1 cellular context compared by ENCODE assay signal in the genomic region with DNA sequence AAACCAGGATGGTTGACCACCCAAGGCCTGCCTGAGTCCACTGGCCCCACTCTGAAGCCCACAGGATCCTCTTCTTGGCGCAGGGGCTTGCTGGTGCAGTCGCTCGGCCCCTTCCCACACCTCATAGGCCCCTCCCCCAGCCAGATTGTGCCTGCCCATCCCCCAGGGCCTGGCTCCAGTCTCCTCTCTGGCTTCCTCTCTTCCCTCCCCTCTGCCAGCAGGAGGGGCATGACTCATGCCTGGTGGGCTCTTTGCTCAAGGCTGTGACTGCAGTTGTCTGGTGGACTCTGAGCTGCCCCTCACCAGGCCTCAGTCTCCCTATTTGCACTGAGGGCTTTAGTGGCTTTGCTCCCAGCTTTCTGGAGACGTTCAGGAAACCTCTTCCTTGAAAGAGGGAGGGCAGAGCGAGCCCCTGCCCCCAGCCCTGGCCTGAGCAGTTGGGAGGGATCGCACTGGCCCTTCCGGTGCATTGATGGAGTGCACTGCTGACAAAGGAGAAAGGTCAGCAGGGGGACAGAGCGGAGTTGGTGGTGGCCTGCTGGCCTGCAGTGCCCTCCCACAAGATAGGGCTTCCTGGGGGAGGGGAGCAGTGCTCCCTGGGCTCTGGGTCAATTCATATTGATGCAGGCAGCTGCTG.
TF ChIP-seq lines count a peak whose summit lies in the region.

No MANE protein-coding gene starts in this region.

TF ChIP-seq in HepG2, 621 proteins besides CTCF, POLR2A, EP300 and RAD21 (continued from another document and continues in another):
- TF ChIP-seq, protein P1, sequence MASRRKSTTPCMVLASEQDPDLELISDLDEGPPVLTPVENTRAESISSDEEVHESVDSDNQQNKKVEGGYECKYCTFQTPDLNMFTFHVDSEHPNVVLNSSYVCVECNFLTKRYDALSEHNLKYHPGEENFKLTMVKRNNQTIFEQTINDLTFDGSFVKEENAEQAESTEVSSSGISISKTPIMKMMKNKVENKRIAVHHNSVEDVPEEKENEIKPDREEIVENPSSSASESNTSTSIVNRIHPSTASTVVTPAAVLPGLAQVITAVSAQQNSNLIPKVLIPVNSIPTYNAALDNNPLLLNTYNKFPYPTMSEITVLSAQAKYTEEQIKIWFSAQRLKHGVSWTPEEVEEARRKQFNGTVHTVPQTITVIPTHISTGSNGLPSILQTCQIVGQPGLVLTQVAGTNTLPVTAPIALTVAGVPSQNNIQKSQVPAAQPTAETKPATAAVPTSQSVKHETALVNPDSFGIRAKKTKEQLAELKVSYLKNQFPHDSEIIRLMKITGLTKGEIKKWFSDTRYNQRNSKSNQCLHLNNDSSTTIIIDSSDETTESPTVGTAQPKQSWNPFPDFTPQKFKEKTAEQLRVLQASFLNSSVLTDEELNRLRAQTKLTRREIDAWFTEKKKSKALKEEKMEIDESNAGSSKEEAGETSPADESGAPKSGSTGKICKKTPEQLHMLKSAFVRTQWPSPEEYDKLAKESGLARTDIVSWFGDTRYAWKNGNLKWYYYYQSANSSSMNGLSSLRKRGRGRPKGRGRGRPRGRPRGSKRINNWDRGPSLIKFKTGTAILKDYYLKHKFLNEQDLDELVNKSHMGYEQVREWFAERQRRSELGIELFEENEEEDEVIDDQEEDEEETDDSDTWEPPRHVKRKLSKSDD (CRISPR knock-in tag; IDR thresholded peaks at IDR 0.05; ENCODE audit: low read depth) = no peak
- TF ChIP-seq ZBTB21 (CRISPR knock-in tag; IDR thresholded peaks at IDR 0.05) (no peak), JUND (CRISPR knock-in tag; IDR thresholded peaks at IDR 0.05) (peak; percentile 72; the same call in 1 of the 2 replicates), ZFP1 (CRISPR knock-in tag; IDR thresholded peaks at IDR 0.05) (no peak), ZFP90 (CRISPR knock-in tag; IDR thresholded peaks at IDR 0.05; ENCODE audit: borderline replicate concordance) (no peak), MTF2 (CRISPR knock-in tag; IDR thresholded peaks at IDR 0.05; ENCODE audit: borderline replicate concordance) (no peak), ZC3H4 (CRISPR knock-in tag; IDR thresholded peaks at IDR 0.05; ENCODE audit: borderline replicate concordance) (no peak), ZNF558 (CRISPR knock-in tag; IDR thresholded peaks at IDR 0.05; ENCODE audit: borderline replicate concordance) (no peak), ZNF24 (IDR thresholded peaks at IDR 0.05) (no peak), YEATS2 (CRISPR knock-in tag; IDR thresholded peaks at IDR 0.05; ENCODE audit: borderline replicate concordance) (peak; percentile 24; the same call in 1 of the 2 replicates), ZFX (CRISPR knock-in tag; IDR thresholded peaks at IDR 0.05; ENCODE audit: low read depth) (0 out of 2 replicates have a peak, but pooled peaks have one; percentile 41), ZSCAN25 (CRISPR knock-in tag; IDR thresholded peaks at IDR 0.05) (peak; percentile 73), ZNF557 (CRISPR knock-in tag; IDR thresholded peaks at IDR 0.05) (no peak), NFKB2 (CRISPR knock-in tag; IDR thresholded peaks at IDR 0.05; ENCODE audit: borderline replicate concordance) (no peak), JARID2 (CRISPR knock-in tag; IDR thresholded peaks at IDR 0.05; ENCODE audit: insufficient replicate concordance) (no peak), ETV6 (CRISPR knock-in tag; conservative IDR thresholded peaks at IDR 0.05) (no peak), ZEB1 (IDR thresholded peaks at IDR 0.05; ENCODE audit: insufficient replicate concordance, low read depth) (no peak), NFYB (CRISPR knock-in tag; IDR thresholded peaks at IDR 0.05) (no peak), ZNF550 (CRISPR knock-in tag; IDR thresholded peaks at IDR 0.05; ENCODE audit: borderline replicate concordance) (no peak), GLI4 (CRISPR knock-in tag; IDR thresholded peaks at IDR 0.05; ENCODE audit: borderline replicate concordance) (no peak), ZNF652 (CRISPR knock-in tag; IDR thresholded peaks at IDR 0.05; ENCODE audit: borderline replicate concordance, low read depth) (no peak), DNMT3B (CRISPR knock-in tag; conservative IDR thresholded peaks at IDR 0.05) (no peak), CEBPB (IDR thresholded peaks at IDR 0.05; ENCODE audit: borderline replicate concordance, low read depth, low read length) (no peak), GABPB1 (CRISPR knock-in tag; IDR thresholded peaks at IDR 0.05) (peak; percentile 61; the same call in 1 of the 2 replicates), ZBTB3 (CRISPR knock-in tag; IDR thresholded peaks at IDR 0.05; ENCODE audit: borderline replicate concordance, low read depth) (no peak), NCOR1 (IDR thresholded peaks at IDR 0.05; ENCODE audit: borderline replicate concordance, low read length) (no peak), ZNF317 (CRISPR knock-in tag; IDR thresholded peaks at IDR 0.05) (peak; percentile 74), KLF6 (CRISPR knock-in tag; IDR thresholded peaks at IDR 0.05) (no peak)
- TF ChIP-seq, protein P2, sequence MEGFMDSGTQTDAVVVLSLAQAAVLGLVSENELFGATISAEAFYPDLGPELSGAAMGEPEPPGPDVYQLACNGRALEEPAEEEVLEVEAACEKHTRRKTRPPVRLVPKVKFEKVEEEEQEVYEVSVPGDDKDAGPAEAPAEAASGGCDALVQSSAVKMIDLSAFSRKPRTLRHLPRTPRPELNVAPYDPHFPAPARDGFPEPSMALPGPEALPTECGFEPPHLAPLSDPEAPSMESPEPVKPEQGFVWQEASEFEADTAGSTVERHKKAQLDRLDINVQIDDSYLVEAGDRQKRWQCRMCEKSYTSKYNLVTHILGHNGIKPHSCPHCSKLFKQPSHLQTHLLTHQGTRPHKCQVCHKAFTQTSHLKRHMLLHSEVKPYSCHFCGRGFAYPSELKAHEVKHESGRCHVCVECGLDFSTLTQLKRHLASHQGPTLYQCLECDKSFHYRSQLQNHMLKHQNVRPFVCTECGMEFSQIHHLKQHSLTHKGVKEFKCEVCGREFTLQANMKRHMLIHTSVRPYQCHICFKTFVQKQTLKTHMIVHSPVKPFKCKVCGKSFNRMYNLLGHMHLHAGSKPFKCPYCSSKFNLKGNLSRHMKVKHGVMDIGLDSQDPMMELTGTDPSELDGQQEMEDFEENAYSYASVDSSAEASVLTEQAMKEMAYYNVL (CRISPR knock-in tag; IDR thresholded peaks at IDR 0.05; ENCODE audit: borderline replicate concordance) = 0 out of 2 replicates have a peak, but pooled peaks have one; percentile 16
- TF ChIP-seq, protein P3, sequence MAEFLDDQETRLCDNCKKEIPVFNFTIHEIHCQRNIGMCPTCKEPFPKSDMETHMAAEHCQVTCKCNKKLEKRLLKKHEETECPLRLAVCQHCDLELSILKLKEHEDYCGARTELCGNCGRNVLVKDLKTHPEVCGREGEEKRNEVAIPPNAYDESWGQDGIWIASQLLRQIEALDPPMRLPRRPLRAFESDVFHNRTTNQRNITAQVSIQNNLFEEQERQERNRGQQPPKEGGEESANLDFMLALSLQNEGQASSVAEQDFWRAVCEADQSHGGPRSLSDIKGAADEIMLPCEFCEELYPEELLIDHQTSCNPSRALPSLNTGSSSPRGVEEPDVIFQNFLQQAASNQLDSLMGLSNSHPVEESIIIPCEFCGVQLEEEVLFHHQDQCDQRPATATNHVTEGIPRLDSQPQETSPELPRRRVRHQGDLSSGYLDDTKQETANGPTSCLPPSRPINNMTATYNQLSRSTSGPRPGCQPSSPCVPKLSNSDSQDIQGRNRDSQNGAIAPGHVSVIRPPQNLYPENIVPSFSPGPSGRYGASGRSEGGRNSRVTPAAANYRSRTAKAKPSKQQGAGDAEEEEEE (CRISPR knock-in tag; IDR thresholded peaks at IDR 0.05; ENCODE audit: borderline replicate concordance) = no peak
- TF ChIP-seq, protein P4, sequence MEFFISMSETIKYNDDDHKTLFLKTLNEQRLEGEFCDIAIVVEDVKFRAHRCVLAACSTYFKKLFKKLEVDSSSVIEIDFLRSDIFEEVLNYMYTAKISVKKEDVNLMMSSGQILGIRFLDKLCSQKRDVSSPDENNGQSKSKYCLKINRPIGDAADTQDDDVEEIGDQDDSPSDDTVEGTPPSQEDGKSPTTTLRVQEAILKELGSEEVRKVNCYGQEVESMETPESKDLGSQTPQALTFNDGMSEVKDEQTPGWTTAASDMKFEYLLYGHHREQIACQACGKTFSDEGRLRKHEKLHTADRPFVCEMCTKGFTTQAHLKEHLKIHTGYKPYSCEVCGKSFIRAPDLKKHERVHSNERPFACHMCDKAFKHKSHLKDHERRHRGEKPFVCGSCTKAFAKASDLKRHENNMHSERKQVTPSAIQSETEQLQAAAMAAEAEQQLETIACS (CRISPR knock-in tag; IDR thresholded peaks at IDR 0.05) = no peak
- TF ChIP-seq, protein P5, sequence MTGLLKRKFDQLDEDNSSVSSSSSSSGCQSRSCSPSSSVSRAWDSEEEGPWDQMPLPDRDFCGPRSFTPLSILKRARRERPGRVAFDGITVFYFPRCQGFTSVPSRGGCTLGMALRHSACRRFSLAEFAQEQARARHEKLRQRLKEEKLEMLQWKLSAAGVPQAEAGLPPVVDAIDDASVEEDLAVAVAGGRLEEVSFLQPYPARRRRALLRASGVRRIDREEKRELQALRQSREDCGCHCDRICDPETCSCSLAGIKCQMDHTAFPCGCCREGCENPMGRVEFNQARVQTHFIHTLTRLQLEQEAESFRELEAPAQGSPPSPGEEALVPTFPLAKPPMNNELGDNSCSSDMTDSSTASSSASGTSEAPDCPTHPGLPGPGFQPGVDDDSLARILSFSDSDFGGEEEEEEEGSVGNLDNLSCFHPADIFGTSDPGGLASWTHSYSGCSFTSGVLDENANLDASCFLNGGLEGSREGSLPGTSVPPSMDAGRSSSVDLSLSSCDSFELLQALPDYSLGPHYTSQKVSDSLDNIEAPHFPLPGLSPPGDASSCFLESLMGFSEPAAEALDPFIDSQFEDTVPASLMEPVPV (CRISPR knock-in tag; IDR thresholded peaks at IDR 0.05) = no peak
- TF ChIP-seq, protein P6, sequence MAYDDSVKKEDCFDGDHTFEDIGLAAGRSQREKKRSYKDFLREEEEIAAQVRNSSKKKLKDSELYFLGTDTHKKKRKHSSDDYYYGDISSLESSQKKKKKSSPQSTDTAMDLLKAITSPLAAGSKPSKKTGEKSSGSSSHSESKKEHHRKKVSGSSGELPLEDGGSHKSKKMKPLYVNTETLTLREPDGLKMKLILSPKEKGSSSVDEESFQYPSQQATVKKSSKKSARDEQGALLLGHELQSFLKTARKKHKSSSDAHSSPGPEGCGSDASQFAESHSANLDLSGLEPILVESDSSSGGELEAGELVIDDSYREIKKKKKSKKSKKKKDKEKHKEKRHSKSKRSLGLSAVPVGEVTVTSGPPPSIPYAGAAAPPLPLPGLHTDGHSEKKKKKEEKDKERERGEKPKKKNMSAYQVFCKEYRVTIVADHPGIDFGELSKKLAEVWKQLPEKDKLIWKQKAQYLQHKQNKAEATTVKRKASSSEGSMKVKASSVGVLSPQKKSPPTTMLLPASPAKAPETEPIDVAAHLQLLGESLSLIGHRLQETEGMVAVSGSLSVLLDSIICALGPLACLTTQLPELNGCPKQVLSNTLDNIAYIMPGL (CRISPR knock-in tag; IDR thresholded peaks at IDR 0.05; ENCODE audit: borderline replicate concordance in 1 of 2, low read depth in 1 of 2) = no peak
- TF ChIP-seq, protein P7, sequence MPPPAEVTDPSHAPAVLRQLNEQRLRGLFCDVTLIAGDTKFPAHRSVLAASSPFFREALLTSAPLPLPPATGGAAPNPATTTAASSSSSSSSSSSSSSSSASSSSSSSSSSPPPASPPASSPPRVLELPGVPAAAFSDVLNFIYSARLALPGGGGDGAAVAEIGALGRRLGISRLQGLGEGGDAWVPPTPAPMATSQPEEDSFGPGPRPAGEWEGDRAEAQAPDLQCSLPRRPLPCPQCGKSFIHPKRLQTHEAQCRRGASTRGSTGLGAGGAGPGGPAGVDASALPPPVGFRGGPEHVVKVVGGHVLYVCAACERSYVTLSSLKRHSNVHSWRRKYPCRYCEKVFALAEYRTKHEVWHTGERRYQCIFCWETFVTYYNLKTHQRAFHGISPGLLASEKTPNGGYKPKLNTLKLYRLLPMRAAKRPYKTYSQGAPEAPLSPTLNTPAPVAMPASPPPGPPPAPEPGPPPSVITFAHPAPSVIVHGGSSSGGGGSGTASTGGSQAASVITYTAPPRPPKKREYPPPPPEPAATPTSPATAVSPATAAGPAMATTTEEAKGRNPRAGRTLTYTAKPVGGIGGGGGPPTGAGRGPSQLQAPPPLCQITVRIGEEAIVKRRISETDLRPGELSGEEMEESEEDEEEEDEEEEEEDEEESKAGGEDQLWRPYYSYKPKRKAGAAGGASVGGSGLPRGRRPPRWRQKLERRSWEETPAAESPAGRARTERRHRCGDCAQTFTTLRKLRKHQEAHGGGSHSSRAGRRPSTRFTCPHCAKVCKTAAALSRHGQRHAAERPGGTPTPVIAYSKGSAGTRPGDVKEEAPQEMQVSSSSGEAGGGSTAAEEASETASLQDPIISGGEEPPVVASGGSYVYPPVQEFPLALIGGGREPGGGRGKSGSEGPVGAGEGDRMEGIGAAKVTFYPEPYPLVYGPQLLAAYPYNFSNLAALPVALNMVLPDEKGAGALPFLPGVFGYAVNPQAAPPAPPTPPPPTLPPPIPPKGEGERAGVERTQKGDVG (CRISPR knock-in tag; IDR thresholded peaks at IDR 0.05; ENCODE audit: borderline replicate concordance) = no peak
- TF ChIP-seq, protein P8, sequence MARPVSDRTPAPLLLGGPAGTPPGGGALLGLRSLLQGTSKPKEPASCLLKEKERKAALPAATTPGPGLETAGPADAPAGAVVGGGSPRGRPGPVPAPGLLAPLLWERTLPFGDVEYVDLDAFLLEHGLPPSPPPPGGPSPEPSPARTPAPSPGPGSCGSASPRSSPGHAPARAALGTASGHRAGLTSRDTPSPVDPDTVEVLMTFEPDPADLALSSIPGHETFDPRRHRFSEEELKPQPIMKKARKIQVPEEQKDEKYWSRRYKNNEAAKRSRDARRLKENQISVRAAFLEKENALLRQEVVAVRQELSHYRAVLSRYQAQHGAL (CRISPR knock-in tag; IDR thresholded peaks at IDR 0.05; ENCODE audit: not compliant biosample characterization) = no peak
- TF ChIP-seq, protein P9, sequence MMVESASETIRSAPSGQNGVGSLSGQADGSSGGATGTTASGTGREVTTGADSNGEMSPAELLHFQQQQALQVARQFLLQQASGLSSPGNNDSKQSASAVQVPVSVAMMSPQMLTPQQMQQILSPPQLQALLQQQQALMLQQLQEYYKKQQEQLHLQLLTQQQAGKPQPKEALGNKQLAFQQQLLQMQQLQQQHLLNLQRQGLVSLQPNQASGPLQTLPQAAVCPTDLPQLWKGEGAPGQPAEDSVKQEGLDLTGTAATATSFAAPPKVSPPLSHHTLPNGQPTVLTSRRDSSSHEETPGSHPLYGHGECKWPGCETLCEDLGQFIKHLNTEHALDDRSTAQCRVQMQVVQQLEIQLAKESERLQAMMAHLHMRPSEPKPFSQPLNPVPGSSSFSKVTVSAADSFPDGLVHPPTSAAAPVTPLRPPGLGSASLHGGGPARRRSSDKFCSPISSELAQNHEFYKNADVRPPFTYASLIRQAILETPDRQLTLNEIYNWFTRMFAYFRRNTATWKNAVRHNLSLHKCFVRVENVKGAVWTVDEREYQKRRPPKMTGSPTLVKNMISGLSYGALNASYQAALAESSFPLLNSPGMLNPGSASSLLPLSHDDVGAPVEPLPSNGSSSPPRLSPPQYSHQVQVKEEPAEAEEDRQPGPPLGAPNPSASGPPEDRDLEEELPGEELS (CRISPR knock-in tag; IDR thresholded peaks at IDR 0.05) = peak; percentile 29; the same call in 1 of the 2 replicates
- TF ChIP-seq, protein P10, sequence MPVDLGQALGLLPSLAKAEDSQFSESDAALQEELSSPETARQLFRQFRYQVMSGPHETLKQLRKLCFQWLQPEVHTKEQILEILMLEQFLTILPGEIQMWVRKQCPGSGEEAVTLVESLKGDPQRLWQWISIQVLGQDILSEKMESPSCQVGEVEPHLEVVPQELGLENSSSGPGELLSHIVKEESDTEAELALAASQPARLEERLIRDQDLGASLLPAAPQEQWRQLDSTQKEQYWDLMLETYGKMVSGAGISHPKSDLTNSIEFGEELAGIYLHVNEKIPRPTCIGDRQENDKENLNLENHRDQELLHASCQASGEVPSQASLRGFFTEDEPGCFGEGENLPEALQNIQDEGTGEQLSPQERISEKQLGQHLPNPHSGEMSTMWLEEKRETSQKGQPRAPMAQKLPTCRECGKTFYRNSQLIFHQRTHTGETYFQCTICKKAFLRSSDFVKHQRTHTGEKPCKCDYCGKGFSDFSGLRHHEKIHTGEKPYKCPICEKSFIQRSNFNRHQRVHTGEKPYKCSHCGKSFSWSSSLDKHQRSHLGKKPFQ (CRISPR knock-in tag; IDR thresholded peaks at IDR 0.05; ENCODE audit: insufficient replicate concordance) = no peak
